Comparison of ENCODE assay signal across 8 cellular contexts in genomic region chr7:4776160-4776623, GRCh38. TPM values are rescaled to one million over a fixed set of nuclear protein-coding genes. Genes with fewer than 3 reads are reported as not detected.
A peak's percentile ranks its signal among the peaks of the same experiment; 100 is the strongest.
DNase-seq lines count a peak whose midpoint lies in the region; ATAC-seq, FAIRE-seq and TF ChIP-seq lines count a peak whose summit lies in the region.

No MANE protein-coding gene starts in this region.

- H3K9me3 ChIP-seq in HEK293 (ENCODE audit: control insufficient read depth, insufficient read depth, low read depth, low read length) = no peaks in the 10 kb centered on the region
- no peaks in the 10 kb centered on the region for H3K9me3 ChIP-seq in hepatocyte (ENCODE audit: low read depth)
- no peaks in the 10 kb centered on the region for H3K9me3 ChIP-seq in small intestine (ENCODE audit: control insufficient read depth, low read depth)

- POLR2A ChIA-PET in HEK293 (lab: Yijun Ruan, JAX) = interaction anchor here (1.1 to 2.1 kb wide), 4 partner anchors 16 to 135 kb away, joined by 4 to 15 read pairs (median 6); no protein-coding TSS in a partner anchor
- POLR2A ChIA-PET in activated CD8-positive, alpha-beta T cell treated with anti-CD3 and anti-CD28 coated beads, Interleukin-2, amount 10 ng/mL, durations not matched to agents 7 days and 5 days (lab: Charles Lee) = interaction anchor here (1.4 to 3.2 kb wide), 10 partner anchors 9 to 135 kb away, joined by 4 to 33 read pairs (median 8); partner anchors contain the start of gene FOXK1

- H3K27ac ChIP-seq in HEK293 (ENCODE audit: extremely low read depth, low read depth, low read length) (no peak overlapping the region), hepatocyte (peak overlapping the region; percentile 94), small intestine (ENCODE audit: low read depth in 1 of 2, low read length in 1 of 2) (peak overlapping the region; percentile 90 to 96)

- in situ Hi-C loops in GM13976 (cut with MboI; ENCODE audit: low sequenced_read_pairs, unreplicated experiment) = no loop called here

- peak overlapping the region; percentile 99 for H3K4me3 Mint-ChIP-seq in activated CD8-positive, alpha-beta T cell treated with anti-CD3 and anti-CD28 coated beads, Interleukin-2, amount 10 ng/mL, durations not matched to agents 7 days and 5 days

- CTCF ChIA-PET in HEK293 (lab: Yijun Ruan, JAX) = interaction anchor here (0.7 kb wide), 1 partner anchor 19 kb away, joined by 3 read pairs; no protein-coding TSS in a partner anchor
- CTCF ChIA-PET in activated CD8-positive, alpha-beta T cell treated with anti-CD3 and anti-CD28 coated beads, Interleukin-2, amount 10 ng/mL, durations not matched to agents 7 days and 5 days (lab: Charles Lee) = interaction anchor here (1.0 to 2.5 kb wide), 3 partner anchors 16 to 198 kb away, joined by 3 to 10 read pairs (median 6); no protein-coding TSS in a partner anchor

- peaks cover 47% of the 10 kb centered on the region for H3K79me2 ChIP-seq in hepatocyte

- H3K27ac Mint-ChIP-seq in activated CD8-positive, alpha-beta T cell treated with anti-CD3 and anti-CD28 coated beads, Interleukin-2, amount 10 ng/mL, durations not matched to agents 7 days and 5 days = peak overlapping the region; percentile 99

- H3K9me3 Mint-ChIP-seq in activated CD8-positive, alpha-beta T cell treated with anti-CD3 and anti-CD28 coated beads, Interleukin-2, amount 10 ng/mL, durations not matched to agents 7 days and 5 days (ENCODE audit: insufficient read depth) = no peaks in the 10 kb centered on the region

- H3K36me3 ChIP-seq in HEK293 (ENCODE audit: control insufficient read depth in 2 of 2, insufficient read depth in 1 of 2, low read length in 2 of 2) (peaks cover 0 to 12% of the 10 kb centered on the region in 2 experiments; a peak in 2 of 3 replicates), hepatocyte (replicated peaks; ENCODE audit: insufficient read depth, low read depth) (no peaks in the 10 kb centered on the region), small intestine (ENCODE audit: control insufficient read depth in 2 of 2, insufficient read depth in 2 of 2, low read length in 2 of 2) (peaks cover 0 to 5% of the 10 kb centered on the region in 2 donors)

- no peaks in the 10 kb centered on the region for H3K27me3 ChIP-seq in hepatocyte
- H3K27me3 ChIP-seq in small intestine (ENCODE audit: control insufficient read depth in 2 of 2, insufficient read depth in 2 of 2, low read length in 2 of 2) = no peaks in the 10 kb centered on the region

- TF ChIP-seq CTCF in HEK293 (tag by site-specific recombination; IDR thresholded peaks at IDR 0.05) (no peak), hepatocyte (IDR thresholded peaks at IDR 0.05; ENCODE audit: poor library complexity) (no peak), GM13976 (IDR thresholded peaks at IDR 0.05; ENCODE audit: borderline replicate concordance, control extremely low read depth, extremely low read depth, insufficient read depth, missing control alignments) (no peak)

- no peak for DNase-seq in activated CD8-positive, alpha-beta T cell treated with anti-CD3 and anti-CD28 coated beads, Interleukin-2, amount 10 ng/mL, durations not matched to agents 7 days and 5 days
- no peak for DNase-seq in hepatocyte (ENCODE audit: low spot score)
- DNase-seq in small intestine = no peak
- DNase-seq in T-helper 9 cell = no peak
- no peak for DNase-seq in NCI-H146 treated with DMSO at 0.1 percent for 48 hours (lab: John Stamatoyannopoulos, UW; ENCODE audit: unreplicated experiment)
- no peak for DNase-seq in NCI-H526 (lab: John Stamatoyannopoulos, UW)
- DNase-seq in GM13976 (ENCODE audit: low spot score) = no peak

- no peaks in the 10 kb centered on the region for H3K9me2 ChIP-seq in hepatocyte (replicated peaks; ENCODE audit: insufficient read depth)

- H3K4me1 ChIP-seq in HEK293 (ENCODE audit: control insufficient read depth, insufficient read depth, low read length) (peaks cover 4% of the 10 kb centered on the region), hepatocyte (ENCODE audit: insufficient read depth) (peaks cover 9% of the 10 kb centered on the region), small intestine (ENCODE audit: control insufficient read depth in 2 of 2, insufficient read depth in 1 of 2, low read depth in 1 of 2, low read length in 1 of 2) (peaks cover 3 to 7% of the 10 kb centered on the region in 2 donors)

- peak overlapping the region; percentile 61 for H2AFZ ChIP-seq in hepatocyte

- H3K4me1 Mint-ChIP-seq in activated CD8-positive, alpha-beta T cell treated with anti-CD3 and anti-CD28 coated beads, Interleukin-2, amount 10 ng/mL, durations not matched to agents 7 days and 5 days (ENCODE audit: low read depth) = peaks cover 37% of the 10 kb centered on the region

- FAIRE-seq in small intestine (lab: Jason Lieb, UNC) = no peak

- H3K27me3 Mint-ChIP-seq in activated CD8-positive, alpha-beta T cell treated with anti-CD3 and anti-CD28 coated beads, Interleukin-2, amount 10 ng/mL, durations not matched to agents 7 days and 5 days (ENCODE audit: low read depth) = no peaks in the 10 kb centered on the region

- H4K20me1 ChIP-seq in hepatocyte (ENCODE audit: insufficient read depth, poor library complexity, severe bottlenecking) = peaks cover 13% of the 10 kb centered on the region

- no peak for ATAC-seq in activated CD8-positive, alpha-beta T cell treated with anti-CD3 and anti-CD28 coated beads, Interleukin-2, amount 10 ng/mL, durations not matched to agents 7 days and 5 days

- H3K4me3 ChIP-seq in HEK293 (ENCODE audit: low read depth, low read length) = peak overlapping the region; percentile 73
- peak overlapping the region; percentile 72 for H3K4me3 ChIP-seq in hepatocyte
- H3K4me3 ChIP-seq in small intestine (ENCODE audit: low read depth in 1 of 2, low read length in 2 of 2) = peak overlapping the region; percentile 80 to 93

- H3K36me3 Mint-ChIP-seq in activated CD8-positive, alpha-beta T cell treated with anti-CD3 and anti-CD28 coated beads, Interleukin-2, amount 10 ng/mL, durations not matched to agents 7 days and 5 days (ENCODE audit: low read depth) = peaks cover 22% of the 10 kb centered on the region

- WGBS in hepatocyte (ENCODE audit: low lambda C conversion rate, missing lambda C conversion rate) = 60% methylated on average over 16 of the region's 16 CpGs
- 14 to 40% (median 23%) methylated on average over 13 to 16 of the region's 16 CpGs for WGBS in small intestine, 3 donors

- H3K4me2 ChIP-seq in hepatocyte = peak overlapping the region; percentile 86

TF ChIP-seq in HEK293, 187 proteins besides CTCF, POLR2A, EP300 and RAD21 (continues in another document):
- TF ChIP-seq ZNF645 (tag by site-specific recombination; IDR thresholded peaks at IDR 0.05) (no peak), ZNF529 (tag by site-specific recombination; IDR thresholded peaks at IDR 0.05; ENCODE audit: insufficient replicate concordance) (no peak), ZFP37 (tag by site-specific recombination; IDR thresholded peaks at IDR 0.05) (no peak), KLF8 (tag by site-specific recombination; IDR thresholded peaks at IDR 0.05) (no peak), ZNF112 (tag by site-specific recombination; IDR thresholded peaks at IDR 0.05) (no peak), ZNF292 (tag by site-specific recombination; IDR thresholded peaks at IDR 0.05; ENCODE audit: borderline replicate concordance, low read depth) (no peak), ZBTB10 (tag by site-specific recombination; IDR thresholded peaks at IDR 0.05) (no peak), ZNF223 (tag by site-specific recombination; IDR thresholded peaks at IDR 0.05) (no peak), ZNF747 (tag by site-specific recombination; IDR thresholded peaks at IDR 0.05) (no peak), ZNF26 (tag by site-specific recombination; IDR thresholded peaks at IDR 0.05) (no peak)

RNA-seq across cellular contexts. Expression of gene AP5Z1, which starts 0.8 kb away (rescaled TPM):
- total RNA-seq in activated CD8-positive, alpha-beta T cell treated with anti-CD3 and anti-CD28 coated beads, Interleukin-2, amount 10 ng/mL, durations not matched to agents 7 days and 5 days = 10 to 100 TPM; 47.3 to 55.0 TPM
- 30.5 and 33.9 TPM in 2 replicates for total RNA-seq in hepatocyte
- 60.3 and 76.9 TPM in 2 replicates for polyA plus RNA-seq in hepatocyte
- 100 to 1,000 TPM in 1 of 3 donors, 10 to 100 TPM in 2; 42.3 to 116 (median 86.1) TPM for polyA plus RNA-seq in small intestine
